Comparison of ENCODE assay signal across 10 cellular contexts in the genomic region with DNA sequence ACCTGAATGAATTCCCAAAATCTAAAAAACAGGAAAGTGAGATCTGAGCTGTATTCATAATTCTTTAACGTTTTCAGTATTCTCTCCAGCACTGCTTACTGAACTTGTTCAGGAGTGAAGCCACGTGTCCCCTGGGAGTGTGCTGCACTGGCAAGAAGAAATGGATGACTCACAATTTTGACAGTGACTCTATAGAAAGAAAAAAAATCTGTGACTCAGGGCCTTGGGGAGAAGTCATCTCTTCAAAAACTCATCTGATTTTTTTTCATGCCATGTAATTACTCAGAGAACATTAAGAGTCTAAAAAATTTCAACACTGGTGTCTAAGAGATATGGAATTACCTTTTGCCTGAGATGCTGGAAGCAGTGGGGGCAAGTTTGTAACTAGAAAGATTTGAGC. TPM values are rescaled to one million over a fixed set of nuclear protein-coding genes. Genes with fewer than 3 reads are reported as not detected.
DNase-seq lines count a peak whose midpoint lies in the region; ATAC-seq and TF ChIP-seq lines count a peak whose summit lies in the region.
"Had no signal": no experiment of that assay in that cellular context is flagged by ENCODE, and none has a peak within 500 bp of the region (broad histone marks: within the 10 kb centered on the region; RNA-seq: fewer than 3 reads in every experiment).

No MANE protein-coding gene starts in this region.

- CTCF ChIA-PET in activated CD8-positive, alpha-beta T cell treated with anti-CD3 and anti-CD28 coated beads, Interleukin-2, amount 10 ng/mL, durations not matched to agents 7 days and 5 days (lab: Charles Lee): no interaction called here

- ATAC-seq in activated CD8-positive, alpha-beta T cell treated with anti-CD3 and anti-CD28 coated beads, Interleukin-2, amount 10 ng/mL, durations not matched to agents 7 days and 5 days: no peak

- in situ Hi-C loops in SK-MEL-5 (cut with HindIII; ENCODE audit: low pct_unique_long_range_greater_than_20kb, low sequenced_read_pairs): no loop called here

- H3K36me3 Mint-ChIP-seq in HFFc6 (ENCODE audit: low read depth) (no peaks in the 10 kb centered on the region), neural progenitor cell (no peaks in the 10 kb centered on the region)
- H3K36me3 Mint-ChIP-seq in activated CD8-positive, alpha-beta T cell treated with anti-CD3 and anti-CD28 coated beads, Interleukin-2, amount 10 ng/mL, durations not matched to agents 7 days and 5 days (ENCODE audit: low read depth): no peaks in the 10 kb centered on the region
- H3K36me3 Mint-ChIP-seq: activated naive CD4-positive, alpha-beta T cell treated with anti-CD3 and anti-CD28 coated beads, Interleukin-2, amount 50 U/mL, for 72 hours had no signal

- no peaks in the 10 kb centered on the region for H4K20me1 ChIP-seq in neural progenitor cell (ENCODE audit: low read depth)

- H3K9me3 Mint-ChIP-seq in HFFc6: peaks cover 11% of the 10 kb centered on the region; the same call in 1 of the 2 replicates
- no peaks in the 10 kb centered on the region for H3K9me3 Mint-ChIP-seq in neural progenitor cell
- H3K9me3 Mint-ChIP-seq in activated CD8-positive, alpha-beta T cell treated with anti-CD3 and anti-CD28 coated beads, Interleukin-2, amount 10 ng/mL, durations not matched to agents 7 days and 5 days (ENCODE audit: insufficient read depth): no peaks in the 10 kb centered on the region
- H3K9me3 Mint-ChIP-seq: activated naive CD4-positive, alpha-beta T cell treated with anti-CD3 and anti-CD28 coated beads, Interleukin-2, amount 50 U/mL, for 72 hours had no signal

- no peak overlapping the region for H3K27ac ChIP-seq in neural progenitor cell

- no peak overlapping the region for H2AFZ ChIP-seq in neural progenitor cell (replicated peaks)

- peak overlapping the region; percentile 22 for H3K27ac Mint-ChIP-seq in HFFc6
- H3K27ac Mint-ChIP-seq in neural progenitor cell: no peak overlapping the region
- H3K27ac Mint-ChIP-seq in activated CD8-positive, alpha-beta T cell treated with anti-CD3 and anti-CD28 coated beads, Interleukin-2, amount 10 ng/mL, durations not matched to agents 7 days and 5 days: no peak overlapping the region
- H3K27ac Mint-ChIP-seq: activated naive CD4-positive, alpha-beta T cell treated with anti-CD3 and anti-CD28 coated beads, Interleukin-2, amount 50 U/mL, for 72 hours had no signal

- no peaks in the 10 kb centered on the region for H3K4me1 ChIP-seq in neural progenitor cell

- no peaks in the 10 kb centered on the region for H3K79me2 ChIP-seq in neural progenitor cell (ENCODE audit: low read depth)

- POLR2A ChIA-PET in activated CD8-positive, alpha-beta T cell treated with anti-CD3 and anti-CD28 coated beads, Interleukin-2, amount 10 ng/mL, durations not matched to agents 7 days and 5 days (lab: Charles Lee): no interaction called here

- H3K27me3 ChIP-seq in neural progenitor cell: no peaks in the 10 kb centered on the region

- DNase-seq in Ammon's horn (ENCODE audit: low spot score) (peak; percentile 47), HFFc6 (peak; percentile 78), SK-MEL-5 (ENCODE audit: low read depth, low spot score) (peak; percentile 62), hepatic stellate cell (ENCODE audit: low spot score) (peak; percentile 58), NCI-H510A treated with DMSO at 0.1 percent for 48 hours (lab: John Stamatoyannopoulos, UW) (no peak), neural progenitor cell (ENCODE audit: low spot score) (no peak)
- no peak for DNase-seq in activated T-cell treated with anti-CD3 and anti-CD28 coated beads, Interleukin-2, amount 50 U/mL, for 1 hour
- DNase-seq in activated CD8-positive, alpha-beta T cell treated with anti-CD3 and anti-CD28 coated beads, Interleukin-2, amount 10 ng/mL, durations not matched to agents 7 days and 5 days: no peak
- DNase-seq: mesendoderm had no signal

- H3K4me3 Mint-ChIP-seq in HFFc6 (peak overlapping the region; percentile 33; the same call in 1 of the 2 replicates), neural progenitor cell (no peak overlapping the region)
- H3K4me3 Mint-ChIP-seq in activated CD8-positive, alpha-beta T cell treated with anti-CD3 and anti-CD28 coated beads, Interleukin-2, amount 10 ng/mL, durations not matched to agents 7 days and 5 days: no peak overlapping the region

- no peaks in the 10 kb centered on the region; the same call in 1 of the 2 replicates for H3K27me3 Mint-ChIP-seq in HFFc6 (ENCODE audit: insufficient read depth)
- H3K27me3 Mint-ChIP-seq in neural progenitor cell (ENCODE audit: insufficient read depth, low read depth): peaks cover 4% of the 10 kb centered on the region
- peaks cover 11% of the 10 kb centered on the region for H3K27me3 Mint-ChIP-seq in activated CD8-positive, alpha-beta T cell treated with anti-CD3 and anti-CD28 coated beads, Interleukin-2, amount 10 ng/mL, durations not matched to agents 7 days and 5 days (ENCODE audit: low read depth)

- peaks cover 22% of the 10 kb centered on the region for H3K4me1 Mint-ChIP-seq in HFFc6 (ENCODE audit: low read depth)
- H3K4me1 Mint-ChIP-seq in neural progenitor cell: no peaks in the 10 kb centered on the region
- no peaks in the 10 kb centered on the region for H3K4me1 Mint-ChIP-seq in activated CD8-positive, alpha-beta T cell treated with anti-CD3 and anti-CD28 coated beads, Interleukin-2, amount 10 ng/mL, durations not matched to agents 7 days and 5 days (ENCODE audit: low read depth)

- no peak overlapping the region for H3K4me2 ChIP-seq in neural progenitor cell

- no peaks in the 10 kb centered on the region for H3K36me3 ChIP-seq in neural progenitor cell

- no peak overlapping the region for H3K4me3 ChIP-seq in neural progenitor cell

- no peaks in the 10 kb centered on the region for H3F3A ChIP-seq in neural progenitor cell (ENCODE audit: low read depth)

- no peaks in the 10 kb centered on the region for H3K9me3 ChIP-seq in neural progenitor cell (ENCODE audit: low read depth)

- TF ChIP-seq CTCF in HFFc6 (IDR thresholded peaks at IDR 0.05): no peak
- no peak for TF ChIP-seq CTCF in neural progenitor cell (IDR thresholded peaks at IDR 0.05)

- no peak overlapping the region for H3K9ac ChIP-seq in neural progenitor cell

RNA-seq across cellular contexts. Expression of a gene that starts 39.7 kb away (rescaled TPM):
- total RNA-seq in HFFc6 (2021; fragmentation: NEBNext Ultra II Directional; extraction: Animal tissue kit (Norgen Biotek cat#: 25700)): not detected
- total RNA-seq in SK-MEL-5 (2014; rRNA removed; shearing (Covaris generic)): 1.4 and 2.8 TPM in 2 replicates
- polyA plus RNA-seq in SK-MEL-5 (2015; cell fraction: cytosol; rRNA removed): 1.5 and 1.8 TPM in 2 replicates
- polyA plus RNA-seq in SK-MEL-5 (2015; cell fraction: nucleus; rRNA removed): 0.26 and 0.86 TPM in 2 replicates
- 4.2 and 8.3 TPM in 2 replicates for total RNA-seq in neural progenitor cell (ENCODE audit: low replicate concordance)
- 1 to 10 TPM; 3.6 to 3.9 TPM for total RNA-seq in activated CD8-positive, alpha-beta T cell treated with anti-CD3 and anti-CD28 coated beads, Interleukin-2, amount 10 ng/mL, durations not matched to agents 7 days and 5 days

Comparison
In these comparisons a context has a peak if more than half of its experiments do, and no peak if none do; other contexts are left out.
1. DNase-seq: peak in Ammon's horn (single experiment), HFFc6 (single experiment), SK-MEL-5 (single experiment) and hepatic stellate cell (single experiment); none in NCI-H510A treated with DMSO at 0.1 percent for 48 hours (single experiment), activated T-cell treated with anti-CD3 and anti-CD28 coated beads, Interleukin-2, amount 50 U/mL, for 1 hour (single experiment), neural progenitor cell (single experiment) and activated CD8-positive, alpha-beta T cell treated with anti-CD3 and anti-CD28 coated beads, Interleukin-2, amount 10 ng/mL, durations not matched to agents 7 days and 5 days (single experiment).